24 cellular contexts compared by ENCODE assay signal in the genomic region with DNA sequence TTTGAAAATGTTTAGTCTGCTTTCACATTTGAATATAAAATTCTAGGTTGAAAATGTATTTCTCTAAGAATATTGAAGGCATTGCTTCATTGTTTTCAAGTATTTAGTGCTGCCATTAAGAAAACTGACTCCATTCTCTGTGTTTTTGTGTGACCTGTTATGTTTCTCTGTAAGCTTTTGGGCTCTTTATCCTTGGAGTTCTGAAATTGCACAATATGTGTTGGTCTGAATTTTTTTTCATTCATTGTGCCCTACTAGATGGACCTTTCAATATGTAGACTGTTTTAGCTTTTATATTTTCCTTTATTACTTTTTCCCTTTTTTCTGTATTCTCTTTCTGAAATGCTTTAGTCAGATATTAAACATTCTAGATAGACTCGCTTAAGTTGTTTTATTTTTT.
"Had no signal": no experiment of that assay in that cellular context is flagged by ENCODE, and none has a peak within 500 bp of the region (broad histone marks: within the 10 kb centered on the region; RNA-seq: fewer than 3 reads in every experiment).

No MANE protein-coding gene starts in this region.

- H3K27ac Mint-ChIP-seq: activated naive CD8-positive, alpha-beta T cell; WTC11 had no signal

- H3K9me3 ChIP-seq: Peyer's patch, SJSA1 had no signal

- H3K4me1 ChIP-seq: Peyer's patch, SJSA1 had no signal

- H3K4me3 ChIP-seq: cardiac muscle cell, Peyer's patch, SJSA1 had no signal

- H3K4me3 Mint-ChIP-seq: activated naive CD8-positive, alpha-beta T cell; WTC11 had no signal

- H3K27me3 ChIP-seq: brain microvascular endothelial cell, cardiac muscle cell, Peyer's patch, SJSA1 had no signal

- H3K27me3 Mint-ChIP-seq: activated naive CD8-positive, alpha-beta T cell had no signal

- H3K27ac ChIP-seq: brain microvascular endothelial cell, cardiac muscle cell, Peyer's patch, RWPE1, SJSA1 had no signal

- H3K4me1 Mint-ChIP-seq: WTC11 had no signal

- ATAC-seq: SK-N-SH treated with all-trans-retinoic acid at 6 μM for 48 hours, WTC11 had no signal

- DNase-seq: activated CD4-positive, alpha-beta T cell treated with anti-CD3 and anti-CD28 coated beads for 48 hours; activated CD4-positive, alpha-beta T cell treated with anti-CD3 and anti-CD28 coated beads, Interleukin-2, amount 50 U/mL, for 48 hours; activated CD4-positive, CD25-positive, alpha-beta regulatory T cell treated with anti-CD3 and anti-CD28 coated beads, Interleukin-2, amount 50 U/mL, for 72 hours; activated effector memory CD4-positive, alpha-beta T cell treated with Interleukin-2 at 50 U/mL for 16 hours; activated naive CD4-positive, alpha-beta T cell treated with Interleukin-2 at 50 U/mL for 16 hours; activated T-cell treated with anti-CD3 and anti-CD28 coated beads, Interleukin-2, amount 50 U/mL, for 48 hours; brain microvascular endothelial cell; KG1; NCI-H1048; NCI-H146; NCI-H187 treated with DMSO at 0.1 percent for 48 hours; NCI-H2081 treated with DMSO at 0.1 percent for 48 hours; NCI-H446; NCI-H524; Peyer's patch; SHP77; SW 1271; T-helper 9 cell had no signal

- H3K9me3 Mint-ChIP-seq: WTC11 had no signal
